In genomic region chr19:46714523-46715106, GRCh38 we compare ENCODE assay signal across 8 cellular contexts. TPM values are rescaled to one million over a fixed set of nuclear protein-coding genes. Genes with fewer than 3 reads are reported as not detected.
DNase-seq lines count a peak whose midpoint lies in the region; ATAC-seq lines count a peak whose summit lies in the region.

No MANE protein-coding gene starts in this region.

- H3K4me3 Mint-ChIP-seq in activated naive CD8-positive, alpha-beta T cell treated with anti-CD3 and anti-CD28 coated beads, Interleukin-2, amount 10 ng/mL, durations not matched to agents 7 days and 5 days, result peak overlapping the region; percentile 97
- H3K4me3 Mint-ChIP-seq in immature natural killer cell, result peak overlapping the region; percentile 94 to 96 (median 95)

- peak overlapping the region; percentile 97 for H3K4me3 ChIP-seq in GM08714 (ENCODE audit: low read length)

- DNase-seq in NCI-H2029 treated with DMSO at 0.1 percent for 48 hours (lab: John Stamatoyannopoulos, UW) (peak; percentile 52), immature natural killer cell (peak; percentile 63 to 72 (median 65)), SIG-M5 (lab: John Stamatoyannopoulos, UW) (no peak)
- DNase-seq in activated naive CD8-positive, alpha-beta T cell treated with anti-CD3 and anti-CD28 coated beads, Interleukin-2, amount 10 ng/mL, durations not matched to agents 7 days and 5 days, result peak; percentile 74
- peak; percentile 41 for DNase-seq in stimulated activated CD8-positive, alpha-beta memory T cell treated with anti-CD3 and anti-CD28 coated beads, Interleukin-15, amount 100 ng/mL, for 1 hour (ENCODE audit: low read depth)

- peaks cover 36% of the 10 kb centered on the region for H3K4me1 Mint-ChIP-seq in activated naive CD8-positive, alpha-beta T cell treated with anti-CD3 and anti-CD28 coated beads, Interleukin-2, amount 10 ng/mL, durations not matched to agents 7 days and 5 days
- peaks cover 53 to 58% of the 10 kb centered on the region in 2 donors for H3K4me1 Mint-ChIP-seq in immature natural killer cell

- POLR2A ChIA-PET in activated naive CD8-positive, alpha-beta T cell treated with anti-CD3 and anti-CD28 coated beads, Interleukin-2, amount 10 ng/mL, durations not matched to agents 7 days and 5 days (lab: Charles Lee), result interaction anchor here (0.6 to 4.5 kb wide), 16 partner anchors 9 to 399 kb away, joined by 3 to 36 read pairs (median 6); partner anchors contain the start of genes CALM3, DACT3, FKRP and SLC1A5

- H3K27me3 Mint-ChIP-seq in activated naive CD8-positive, alpha-beta T cell treated with anti-CD3 and anti-CD28 coated beads, Interleukin-2, amount 10 ng/mL, durations not matched to agents 7 days and 5 days, result no peaks in the 10 kb centered on the region
- peaks cover 5 to 11% (median 6%) of the 10 kb centered on the region in 3 donors for H3K27me3 Mint-ChIP-seq in immature natural killer cell (ENCODE audit: low read depth in 3 of 3)

- peaks cover 27% of the 10 kb centered on the region for H3K36me3 Mint-ChIP-seq in activated naive CD8-positive, alpha-beta T cell treated with anti-CD3 and anti-CD28 coated beads, Interleukin-2, amount 10 ng/mL, durations not matched to agents 7 days and 5 days
- peaks cover 0 to 4% (median 4%) of the 10 kb centered on the region in 3 donors for H3K36me3 Mint-ChIP-seq in immature natural killer cell

- peak overlapping the region; percentile 97 for H3K27ac Mint-ChIP-seq in activated naive CD8-positive, alpha-beta T cell treated with anti-CD3 and anti-CD28 coated beads, Interleukin-2, amount 10 ng/mL, durations not matched to agents 7 days and 5 days
- peak overlapping the region; percentile 93 to 98 (median 98) for H3K27ac Mint-ChIP-seq in immature natural killer cell

- H3K9me3 Mint-ChIP-seq in activated naive CD8-positive, alpha-beta T cell treated with anti-CD3 and anti-CD28 coated beads, Interleukin-2, amount 10 ng/mL, durations not matched to agents 7 days and 5 days, result no peaks in the 10 kb centered on the region
- no peaks in the 10 kb centered on the region for H3K9me3 Mint-ChIP-seq in immature natural killer cell

- peak; percentile 46 for ATAC-seq in activated naive CD8-positive, alpha-beta T cell treated with anti-CD3 and anti-CD28 coated beads, Interleukin-2, amount 10 ng/mL, durations not matched to agents 7 days and 5 days (ENCODE audit: low read depth)
- ATAC-seq in HG03457 (IDR thresholded peaks at IDR 0.05; ENCODE audit: unreplicated experiment) (no peak), GM19455 (IDR thresholded peaks at IDR 0.05; ENCODE audit: unreplicated experiment) (no peak)

RNA-seq across cellular contexts. Expression of gene PRKD2, which starts 2.3 kb away (rescaled TPM):
- 100 to 1,000 TPM; 166 to 173 TPM for total RNA-seq in activated naive CD8-positive, alpha-beta T cell treated with anti-CD3 and anti-CD28 coated beads, Interleukin-2, amount 10 ng/mL, durations not matched to agents 7 days and 5 days
- 100 to 1,000 TPM in 1 of 3 donors, 10 to 100 TPM in 2; 36.3 to 116 (median 36.3) TPM for polyA plus RNA-seq in immature natural killer cell

RNA-seq across cellular contexts. Expression of gene FKRP, which starts 31.2 kb away (rescaled TPM):
- 10 to 100 TPM; 17.8 to 18.1 TPM for total RNA-seq in activated naive CD8-positive, alpha-beta T cell treated with anti-CD3 and anti-CD28 coated beads, Interleukin-2, amount 10 ng/mL, durations not matched to agents 7 days and 5 days
- 1 to 10 TPM in 2 of 3 donors, not detected in 1; 2.2 to 5.4 TPM for polyA plus RNA-seq in immature natural killer cell

RNA-seq across cellular contexts. Expression of gene STRN4, which starts 31.6 kb away (rescaled TPM):
- total RNA-seq in activated naive CD8-positive, alpha-beta T cell treated with anti-CD3 and anti-CD28 coated beads, Interleukin-2, amount 10 ng/mL, durations not matched to agents 7 days and 5 days, result 10 to 100 TPM; 79.2 to 87.5 TPM
- 10 to 100 TPM in 2 of 3 donors, 1 to 10 TPM in 1; 8.8 to 26.8 (median 10.8) TPM for polyA plus RNA-seq in immature natural killer cell

RNA-seq across cellular contexts. Expression of gene DACT3, which starts 53.6 kb away (rescaled TPM):
- total RNA-seq in activated naive CD8-positive, alpha-beta T cell treated with anti-CD3 and anti-CD28 coated beads, Interleukin-2, amount 10 ng/mL, durations not matched to agents 7 days and 5 days, result under 1 TPM; 0.42 to 0.48 TPM
- polyA plus RNA-seq in immature natural killer cell, result not detected
